ENCODE assay signal across 39 cellular contexts in genomic region chr9:107528686-107529085, GRCh38. TPM values are rescaled to one million over a fixed set of nuclear protein-coding genes. Genes with fewer than 3 reads are reported as not detected.
"Had no signal": no experiment of that assay in that cellular context is flagged by ENCODE, and none has a peak within 500 bp of the region (broad histone marks: within the 10 kb centered on the region; RNA-seq: fewer than 3 reads in every experiment).

No MANE protein-coding gene starts in this region.

- H3K27ac ChIP-seq: adrenal gland, ascending aorta, body of pancreas, brain microvascular endothelial cell, breast epithelium, cardiac muscle cell had no signal

- H3K4me1 Mint-ChIP-seq: activated naive CD4-positive, alpha-beta T cell treated with anti-CD3 and anti-CD28 coated beads, Interleukin-2, amount 10 ng/mL, durations not matched to agents 7 days and 5 days; activated naive CD4-positive, alpha-beta T cell treated with anti-CD3 and anti-CD28 coated beads, Interleukin-2, amount 50 U/mL, for 24 hours; activated naive CD8-positive, alpha-beta T cell treated with anti-CD3 and anti-CD28 coated beads for 36 hours; activated naive CD8-positive, alpha-beta T cell treated with anti-CD3 and anti-CD28 coated beads, Interleukin-2, amount 10 ng/mL, durations not matched to agents 7 days and 5 days; activated naive CD8-positive, alpha-beta T cell treated with anti-CD3 and anti-CD28 coated beads, Interleukin-2, amount 50 U/mL, for 24 hours; activated T-helper 17 cell treated with anti-CD3 and anti-CD28 coated beads, Interleukin-2, amount 50 U/mL, for 72 hours; brain; central memory CD8-positive, alpha-beta T cell had no signal

- H3K9me3 ChIP-seq: adrenal gland, ascending aorta, body of pancreas, breast epithelium had no signal

- DNase-seq: activated effector memory CD4-positive, alpha-beta T cell treated with anti-CD3 and anti-CD28 coated beads, Interleukin-2, amount 50 U/mL, for 16 hours; activated effector memory CD4-positive, alpha-beta T cell treated with Interleukin-2 at 50 U/mL for 16 hours; activated gamma-delta T cell; activated gamma-delta T cell treated with Interleukin-2 at 50 U/mL for 16 hours; activated naive CD4-positive, alpha-beta T cell; activated naive CD4-positive, alpha-beta T cell treated with anti-CD3 and anti-CD28 coated beads for 36 hours; activated naive CD4-positive, alpha-beta T cell treated with anti-CD3 and anti-CD28 coated beads, Interleukin-2, amount 10 ng/mL, durations not matched to agents 7 days and 5 days; activated naive CD4-positive, alpha-beta T cell treated with anti-CD3 and anti-CD28 coated beads, Interleukin-2, amount 50 U/mL, for 16 hours; activated naive CD4-positive, alpha-beta T cell treated with Interleukin-2 at 50 U/mL for 16 hours; activated naive CD8-positive, alpha-beta T cell treated with anti-CD3 and anti-CD28 coated beads for 36 hours; activated naive CD8-positive, alpha-beta T cell treated with anti-CD3 and anti-CD28 coated beads, Interleukin-2, amount 10 ng/mL, durations not matched to agents 7 days and 5 days; activated naive CD8-positive, alpha-beta T cell treated with anti-CD3 and anti-CD28 coated beads, Interleukin-2, amount 50 U/mL, for 24 hours; activated T-cell treated with anti-CD3 and anti-CD28 coated beads for 4 hours; activated T-cell treated with anti-CD3 and anti-CD28 coated beads, Interleukin-2, amount 50 U/mL, for 1 hour; activated T-cell treated with anti-CD3 and anti-CD28 coated beads, Interleukin-2, amount 50 U/mL, for 24 hours; activated T-cell treated with anti-CD3 and anti-CD28 coated beads, Interleukin-2, amount 50 U/mL, for 4 hours; activated T-cell treated with anti-CD3 and anti-CD28 coated beads, Interleukin-2, amount 50 U/mL, for 48 hours; activated T-cell treated with anti-CD3 and anti-CD28 coated beads, Interleukin-2, amount 50 U/mL, for 72 hours; adrenal gland; amniotic stem cell; amygdala; anterior cingulate cortex; aorta; body of pancreas; brain microvascular endothelial cell; caudate nucleus; central memory CD4-positive, alpha-beta T cell; cerebellar nuclear complex had no signal

- H3K27ac Mint-ChIP-seq: activated naive CD4-positive, alpha-beta T cell treated with anti-CD3 and anti-CD28 coated beads for 36 hours; activated naive CD4-positive, alpha-beta T cell treated with anti-CD3 and anti-CD28 coated beads, Interleukin-2, amount 10 ng/mL, durations not matched to agents 7 days and 5 days; activated naive CD4-positive, alpha-beta T cell treated with anti-CD3 and anti-CD28 coated beads, Interleukin-2, amount 50 U/mL, for 24 hours; activated naive CD4-positive, alpha-beta T cell treated with anti-CD3 and anti-CD28 coated beads, Interleukin-2, amount 50 U/mL, for 72 hours; activated naive CD8-positive, alpha-beta T cell; activated naive CD8-positive, alpha-beta T cell treated with anti-CD3 and anti-CD28 coated beads for 36 hours; activated naive CD8-positive, alpha-beta T cell treated with anti-CD3 and anti-CD28 coated beads, Interleukin-2, amount 10 ng/mL, durations not matched to agents 7 days and 5 days; activated naive CD8-positive, alpha-beta T cell treated with anti-CD3 and anti-CD28 coated beads, Interleukin-2, amount 50 U/mL, for 24 hours; activated T-cell treated with anti-CD3 and anti-CD28 coated beads, Interleukin-2, amount 50 U/mL, for 24 hours; activated T-cell treated with anti-CD3 and anti-CD28 coated beads, Interleukin-2, amount 50 U/mL, for 72 hours; activated T-helper 1 cell treated with anti-CD3 and anti-CD28 coated beads, Interleukin-12 subunit alpha, Interleukin-12 subunit beta, Interleukin-2, Interleukin-4 antibody, amounts not matched to agents 30 ng/mL and 10 ng/mL and 1 ng/mL, durations not matched to agents 14 hours and 24 hours and 36 hours; activated T-helper 17 cell treated with anti-CD3 and anti-CD28 coated beads, Interleukin-2, amount 50 U/mL, for 72 hours; activated T-helper 2 cell treated with anti-CD3 and anti-CD28 coated beads, Interferon-gamma antibody, Interleukin-2, Interleukin-4, amounts not matched to agents 10 μg/mL and 5 μg/mL and 100 μg/mL, durations not matched to agents 14 hours and 24 hours and 36 hours; brain had no signal

- H3K36me3 ChIP-seq: adrenal gland, ascending aorta, brain microvascular endothelial cell, breast epithelium, cardiac muscle cell had no signal

- H3K9me3 Mint-ChIP-seq: activated naive CD4-positive, alpha-beta T cell treated with anti-CD3 and anti-CD28 coated beads for 36 hours; activated naive CD8-positive, alpha-beta T cell treated with anti-CD3 and anti-CD28 coated beads for 36 hours; activated T-cell treated with anti-CD3 and anti-CD28 coated beads, Interleukin-2, amount 50 U/mL, for 24 hours; activated T-cell treated with anti-CD3 and anti-CD28 coated beads, Interleukin-2, amount 50 U/mL, for 4 hours; activated T-helper 1 cell treated with anti-CD3 and anti-CD28 coated beads, Interleukin-12 subunit alpha, Interleukin-12 subunit beta, Interleukin-2, Interleukin-4 antibody, amounts not matched to agents 30 ng/mL and 10 ng/mL and 1 ng/mL, durations not matched to agents 14 hours and 24 hours and 36 hours; activated T-helper 17 cell treated with anti-CD3 and anti-CD28 coated beads, Interleukin-2, amount 50 U/mL, for 72 hours; brain had no signal

- H3K4me3 ChIP-seq: adrenal gland, ascending aorta, body of pancreas, breast epithelium, cardiac muscle cell had no signal

- H3K4me3 Mint-ChIP-seq: activated naive CD4-positive, alpha-beta T cell treated with anti-CD3 and anti-CD28 coated beads for 36 hours; activated naive CD4-positive, alpha-beta T cell treated with anti-CD3 and anti-CD28 coated beads, Interleukin-2, amount 10 ng/mL, durations not matched to agents 7 days and 5 days; activated naive CD4-positive, alpha-beta T cell treated with anti-CD3 and anti-CD28 coated beads, Interleukin-2, amount 50 U/mL, for 24 hours; activated naive CD8-positive, alpha-beta T cell; activated naive CD8-positive, alpha-beta T cell treated with anti-CD3 and anti-CD28 coated beads for 36 hours; activated naive CD8-positive, alpha-beta T cell treated with anti-CD3 and anti-CD28 coated beads, Interleukin-2, amount 10 ng/mL, durations not matched to agents 7 days and 5 days; activated naive CD8-positive, alpha-beta T cell treated with anti-CD3 and anti-CD28 coated beads, Interleukin-2, amount 50 U/mL, for 24 hours; activated T-cell treated with anti-CD3 and anti-CD28 coated beads, Interleukin-2, amount 50 U/mL, for 24 hours; activated T-cell treated with anti-CD3 and anti-CD28 coated beads, Interleukin-2, amount 50 U/mL, for 4 hours; activated T-cell treated with anti-CD3 and anti-CD28 coated beads, Interleukin-2, amount 50 U/mL, for 72 hours; activated T-helper 1 cell treated with anti-CD3 and anti-CD28 coated beads, Interleukin-12 subunit alpha, Interleukin-12 subunit beta, Interleukin-2, Interleukin-4 antibody, amounts not matched to agents 30 ng/mL and 10 ng/mL and 1 ng/mL, durations not matched to agents 14 hours and 24 hours and 36 hours; activated T-helper 17 cell treated with anti-CD3 and anti-CD28 coated beads, Interleukin-2, amount 50 U/mL, for 72 hours; brain; central memory CD8-positive, alpha-beta T cell had no signal

- H3K36me3 Mint-ChIP-seq: activated naive CD4-positive, alpha-beta T cell treated with anti-CD3 and anti-CD28 coated beads, Interleukin-2, amount 10 ng/mL, durations not matched to agents 7 days and 5 days; activated naive CD4-positive, alpha-beta T cell treated with anti-CD3 and anti-CD28 coated beads, Interleukin-2, amount 50 U/mL, for 24 hours; activated naive CD4-positive, alpha-beta T cell treated with anti-CD3 and anti-CD28 coated beads, Interleukin-2, amount 50 U/mL, for 72 hours; activated naive CD8-positive, alpha-beta T cell; activated naive CD8-positive, alpha-beta T cell treated with anti-CD3 and anti-CD28 coated beads for 36 hours; activated naive CD8-positive, alpha-beta T cell treated with anti-CD3 and anti-CD28 coated beads, Interleukin-2, amount 10 ng/mL, durations not matched to agents 7 days and 5 days; brain had no signal

- H3K27me3 Mint-ChIP-seq: activated naive CD4-positive, alpha-beta T cell treated with anti-CD3 and anti-CD28 coated beads, Interleukin-2, amount 10 ng/mL, durations not matched to agents 7 days and 5 days; activated naive CD4-positive, alpha-beta T cell treated with anti-CD3 and anti-CD28 coated beads, Interleukin-2, amount 50 U/mL, for 24 hours; activated naive CD8-positive, alpha-beta T cell; activated naive CD8-positive, alpha-beta T cell treated with anti-CD3 and anti-CD28 coated beads for 36 hours; activated naive CD8-positive, alpha-beta T cell treated with anti-CD3 and anti-CD28 coated beads, Interleukin-2, amount 10 ng/mL, durations not matched to agents 7 days and 5 days; activated T-cell treated with anti-CD3 and anti-CD28 coated beads, Interleukin-2, amount 50 U/mL, for 24 hours; activated T-helper 17 cell treated with anti-CD3 and anti-CD28 coated beads, Interleukin-2, amount 50 U/mL, for 72 hours; central memory CD8-positive, alpha-beta T cell had no signal

- H3K4me1 ChIP-seq: adrenal gland, ascending aorta, body of pancreas, breast epithelium had no signal

- H3K27me3 ChIP-seq: adrenal gland, ascending aorta, body of pancreas, brain microvascular endothelial cell, breast epithelium, cardiac muscle cell had no signal

- ATAC-seq: activated naive CD4-positive, alpha-beta T cell treated with anti-CD3 and anti-CD28 coated beads, Interleukin-2, amount 50 U/mL, for 72 hours; activated naive CD8-positive, alpha-beta T cell treated with anti-CD3 and anti-CD28 coated beads, Interleukin-2, amount 50 U/mL, for 24 hours; activated T-cell treated with anti-CD3 and anti-CD28 coated beads, Interleukin-2, amount 50 U/mL, for 4 hours; activated T-cell treated with anti-CD3 and anti-CD28 coated beads, Interleukin-2, amount 50 U/mL, for 72 hours; activated T-helper 17 cell treated with anti-CD3 and anti-CD28 coated beads, Interleukin-2, amount 50 U/mL, for 72 hours; body of pancreas had no signal

RNA-seq across cellular contexts. Expression of gene KLF4, which starts 39.1 kb away (rescaled TPM):
- polyA plus RNA-seq: cardiac muscle cell had no signal
